22 cellular contexts compared by ENCODE assay signal in genomic region chr4:7798215-7798995, GRCh38.
DNase-seq lines count a peak whose midpoint lies in the region; ATAC-seq, FAIRE-seq and TF ChIP-seq lines count a peak whose summit lies in the region.
"Had no signal": no experiment of that assay in that cellular context is flagged by ENCODE, and none has a peak within 500 bp of the region (broad histone marks: within the 10 kb centered on the region; RNA-seq: fewer than 3 reads in every experiment).

No MANE protein-coding gene starts in this region.

- peaks cover 38% of the 10 kb centered on the region for H3K36me3 Mint-ChIP-seq in activated CD4-positive, alpha-beta T cell treated with anti-CD3 and anti-CD28 coated beads for 36 hours (ENCODE audit: low read depth)
- H3K36me3 Mint-ChIP-seq: activated CD8-positive, alpha-beta memory T cell treated with anti-CD3 and anti-CD28 coated beads, Interleukin-2, amount 10 ng/mL, durations not matched to agents 7 days and 5 days had no signal

- H3K4me3 Mint-ChIP-seq in activated CD4-positive, alpha-beta T cell treated with anti-CD3 and anti-CD28 coated beads for 36 hours, result no peak overlapping the region
- H3K4me3 Mint-ChIP-seq: activated CD8-positive, alpha-beta memory T cell treated with anti-CD3 and anti-CD28 coated beads, Interleukin-2, amount 10 ng/mL, durations not matched to agents 7 days and 5 days; GM23338; nephron; T-helper 17 cell had no signal

- CTCF ChIA-PET in activated CD4-positive, alpha-beta T cell treated with anti-CD3 and anti-CD28 coated beads for 36 hours (lab: Charles Lee), result interaction anchor here (0.9 to 1.2 kb wide), 3 partner anchors 14 to 110 kb away, joined by 3 to 5 read pairs (median 4); no protein-coding TSS in a partner anchor
- CTCF ChIA-PET in PC-3 (lab: Charles Lee), result no interaction called here
- CTCF ChIA-PET in endothelial cell of umbilical vein (lab: Charles Lee), result interaction anchor here (1.0 to 1.2 kb wide), 5 partner anchors 12 to 37 kb away, joined by 3 to 5 read pairs (median 3); no protein-coding TSS in a partner anchor

- no peak overlapping the region for H3K27ac ChIP-seq in PC-3 (ENCODE audit: low read length)
- no peak overlapping the region for H3K27ac ChIP-seq in endothelial cell of umbilical vein (ENCODE audit: insufficient read depth, low read depth, low read length)

- TF ChIP-seq POLR2A in endothelial cell of umbilical vein (IDR thresholded peaks at IDR 0.05; ENCODE audit: low read depth, low read length), result no peak

- no peak overlapping the region for H2AFZ ChIP-seq in PC-3 (ENCODE audit: low read length)
- no peak overlapping the region for H2AFZ ChIP-seq in endothelial cell of umbilical vein (ENCODE audit: low read depth, low read length)
- H2AFZ ChIP-seq: GM23338 had no signal

- TF ChIP-seq CTCF in PC-3 (conservative IDR thresholded peaks at IDR 0.05; ENCODE audit: low read depth, low read length) (no peak), endothelial cell of umbilical vein (IDR thresholded peaks at IDR 0.05; ENCODE audit: extremely low read depth in 1 of 2, insufficient read depth in 1 of 2, low read depth in 1 of 2, low read length in 2 of 2) (no peak)

- peaks cover 48% of the 10 kb centered on the region for H3K36me3 ChIP-seq in PC-3 (ENCODE audit: low read depth, low read length)
- H3K36me3 ChIP-seq in endothelial cell of umbilical vein (ENCODE audit: control insufficient read depth in 2 of 2, extremely low read depth in 1 of 2, insufficient read depth in 2 of 2, low read length in 2 of 2), result peaks cover 38% of the 10 kb centered on the region in 2 experiments

- H3K27ac Mint-ChIP-seq in activated CD4-positive, alpha-beta T cell treated with anti-CD3 and anti-CD28 coated beads for 36 hours, result no peak overlapping the region
- H3K27ac Mint-ChIP-seq: activated CD8-positive, alpha-beta memory T cell treated with anti-CD3 and anti-CD28 coated beads, Interleukin-2, amount 10 ng/mL, durations not matched to agents 7 days and 5 days; GM23338; nephron; progenitor cell of endocrine pancreas; T-helper 17 cell had no signal

- no peak overlapping the region for H3K4me3 ChIP-seq in PC-3 (ENCODE audit: low read length)
- H3K4me3 ChIP-seq in endothelial cell of umbilical vein (replicated peaks in 1 of 3; ENCODE audit: insufficient read depth in 1 of 3, low read depth in 1 of 3, low read length in 3 of 3), result no peak overlapping the region
- H3K4me3 ChIP-seq: GM23338, tibial nerve had no signal

- H3K4me1 Mint-ChIP-seq in activated CD4-positive, alpha-beta T cell treated with anti-CD3 and anti-CD28 coated beads for 36 hours, result peaks cover 11% of the 10 kb centered on the region

- dilution Hi-C loops in endothelial cell of umbilical vein (cut with MboI; ENCODE audit: extremely low pct_ligation_motif_present, low sequenced_read_pairs), result no loop called here

- no peaks in the 10 kb centered on the region for H3K9me1 ChIP-seq in endothelial cell of umbilical vein (replicated peaks; ENCODE audit: control insufficient read depth, extremely low read depth, insufficient read depth, low read length)

- no peaks in the 10 kb centered on the region for H3K9me3 Mint-ChIP-seq in activated CD4-positive, alpha-beta T cell treated with anti-CD3 and anti-CD28 coated beads for 36 hours (ENCODE audit: low read depth)
- H3K9me3 Mint-ChIP-seq: nephron had no signal

- no peak overlapping the region for H3K9ac ChIP-seq in PC-3 (ENCODE audit: low read length)
- no peak overlapping the region for H3K9ac ChIP-seq in endothelial cell of umbilical vein (replicated peaks; ENCODE audit: extremely low read depth, insufficient read depth, low read length)

- H3F3A ChIP-seq in PC-3 (ENCODE audit: low read length, unreplicated experiment), result no peaks in the 10 kb centered on the region

- intact Hi-C loops in activated CD4-positive, alpha-beta T cell treated with anti-CD3 and anti-CD28 coated beads for 36 hours (cut with DNase I, micrococcal nuclease), result no loop called here
- intact Hi-C loops in PC-3 (cut with micrococcal nuclease) (no loop called here), endothelial cell of umbilical vein (cut with micrococcal nuclease) (no loop called here), sciatic nerve (cut with DNase I) (no loop called here)

- no peak for ATAC-seq in activated CD4-positive, alpha-beta T cell treated with anti-CD3 and anti-CD28 coated beads for 36 hours
- ATAC-seq in PC-3 (no peak), sciatic nerve (peak; percentile 54), GM18909 (IDR thresholded peaks at IDR 0.05; ENCODE audit: poor library complexity, unreplicated experiment) (no peak)
- ATAC-seq: activated CD8-positive, alpha-beta memory T cell treated with anti-CD3 and anti-CD28 coated beads, Interleukin-2, amount 10 ng/mL, durations not matched to agents 7 days and 5 days; GM23338; T-helper 17 cell had no signal

- no peak for FAIRE-seq in endothelial cell of umbilical vein (lab: Jason Lieb, UNC)

- no peaks in the 10 kb centered on the region for H3K9me2 ChIP-seq in PC-3 (replicated peaks; ENCODE audit: low read length)

- H3K4me2 ChIP-seq in PC-3 (ENCODE audit: low read length) (no peak overlapping the region), endothelial cell of umbilical vein (ENCODE audit: insufficient read depth, low read length) (no peak overlapping the region)
- H3K4me2 ChIP-seq: GM23338 had no signal

- BruUV-seq in PC-3 (replicated peaks; lab: Mats Ljungman, UMichigan), result no TSS peak
- BruUV-seq in endothelial cell of umbilical vein (replicated peaks; lab: Mats Ljungman, UMichigan), result no TSS peak

- POLR2A ChIA-PET in activated CD4-positive, alpha-beta T cell treated with anti-CD3 and anti-CD28 coated beads for 36 hours (lab: Charles Lee), result no interaction called here
- POLR2A ChIA-PET in PC-3 (lab: Charles Lee; ENCODE audit: unreplicated experiment), result no interaction called here
- POLR2A ChIA-PET in endothelial cell of umbilical vein (lab: Charles Lee), result no interaction called here

- no peaks in the 10 kb centered on the region for H3K9me3 ChIP-seq in PC-3 (ENCODE audit: low read length)
- no peaks in the 10 kb centered on the region for H3K9me3 ChIP-seq in endothelial cell of umbilical vein (replicated peaks; ENCODE audit: control insufficient read depth, insufficient read depth, low read length)
- H3K9me3 ChIP-seq: tibial nerve had no signal

- H3K27me3 ChIP-seq in PC-3 (ENCODE audit: low read length) (no peaks in the 10 kb centered on the region), endothelial cell of umbilical vein (ENCODE audit: control insufficient read depth in 2 of 2, insufficient read depth in 2 of 2, low read length in 2 of 2) (no peaks in the 10 kb centered on the region)
- H3K27me3 ChIP-seq: tibial nerve had no signal

- H3K27me3 Mint-ChIP-seq in activated CD4-positive, alpha-beta T cell treated with anti-CD3 and anti-CD28 coated beads for 36 hours, result no peaks in the 10 kb centered on the region
- H3K27me3 Mint-ChIP-seq: activated CD8-positive, alpha-beta memory T cell treated with anti-CD3 and anti-CD28 coated beads, Interleukin-2, amount 10 ng/mL, durations not matched to agents 7 days and 5 days; progenitor cell of endocrine pancreas; T-helper 17 cell had no signal

- DNase-seq in activated CD4-positive, alpha-beta T cell treated with anti-CD3 and anti-CD28 coated beads for 36 hours, result peak; percentile 18
- DNase-seq in activated CD4-positive, alpha-beta T cell treated with anti-CD3 and anti-CD28 coated beads, Interleukin-2, amount 50 U/mL, for 1 hour, result no peak
- DNase-seq in PC-3, result peak; percentile 4
- DNase-seq in endothelial cell of umbilical vein (ENCODE audit: low read depth, low spot score), result peak; percentile 23
- no peak for DNase-seq in sciatic nerve (ENCODE audit: low spot score)
- DNase-seq in SIG-M5 (lab: John Stamatoyannopoulos, UW), result no peak
- DNase-seq in stimulated activated naive CD4-positive, alpha-beta T cell (lab: John Stamatoyannopoulos, UW), result no peak
- DNase-seq: 8988T; activated CD8-positive, alpha-beta memory T cell treated with anti-CD3 and anti-CD28 coated beads, Interleukin-2, amount 10 ng/mL, durations not matched to agents 7 days and 5 days; activated effector memory CD4-positive, alpha-beta T cell treated with anti-CD3 and anti-CD28 coated beads, Interleukin-2, amount 50 U/mL, for 16 hours; C1 segment of cervical spinal cord; central memory CD4-positive, alpha-beta T cell; DMS 273 treated with DMSO at 0.1 percent for 48 hours; effector memory CD4-positive, alpha-beta T cell; NCI-H1930; NCI-H524; T-helper 17 cell had no signal

- H4K20me1 ChIP-seq in PC-3 (ENCODE audit: low read length), result no peaks in the 10 kb centered on the region
- H4K20me1 ChIP-seq in endothelial cell of umbilical vein (replicated peaks; ENCODE audit: control insufficient read depth, extremely low read depth, insufficient read depth, low read length), result no peaks in the 10 kb centered on the region

- H3K4me1 ChIP-seq in PC-3 (ENCODE audit: insufficient read depth, low read length), result no peaks in the 10 kb centered on the region
- H3K4me1 ChIP-seq in endothelial cell of umbilical vein (ENCODE audit: control insufficient read depth, extremely low read depth, insufficient read depth, low read length), result peaks cover 11% of the 10 kb centered on the region

- H3K79me2 ChIP-seq in PC-3 (ENCODE audit: low read length) (no peaks in the 10 kb centered on the region; the same call in 1 of the 2 replicates), endothelial cell of umbilical vein (ENCODE audit: control insufficient read depth, insufficient read depth, low read length) (peaks cover 36% of the 10 kb centered on the region)

TF ChIP-seq in endothelial cell of umbilical vein, 7 proteins besides CTCF, POLR2A, EP300 and RAD21:
- TF ChIP-seq GATA2 (IDR thresholded peaks at IDR 0.05; ENCODE audit: insufficient read depth, insufficient read length, low read depth, low read length), result no peak
- no peak for TF ChIP-seq JUN (IDR thresholded peaks at IDR 0.05; ENCODE audit: borderline replicate concordance, insufficient read depth, insufficient read length, low read depth)
- no peak for TF ChIP-seq FOS (IDR thresholded peaks at IDR 0.05; ENCODE audit: borderline replicate concordance, insufficient read depth, low read length)
- TF ChIP-seq EZH2 (IDR thresholded peaks at IDR 0.05; ENCODE audit: borderline replicate concordance, low read depth, low read length, severe bottlenecking), result no peak
- TF ChIP-seq MAX (IDR thresholded peaks at IDR 0.05; ENCODE audit: insufficient read depth, insufficient read length), result no peak
- no peak for TF ChIP-seq MYC (IDR thresholded peaks at IDR 0.05; ENCODE audit: low read depth, low read length)
- TF ChIP-seq POLR2AphosphoS5 (IDR thresholded peaks at IDR 0.05; ENCODE audit: insufficient read depth, low read depth, low read length), result no peak

Comparison
In these comparisons a context has a peak if more than half of its experiments do, and no peak if none do; other contexts are left out.
1. DNase-seq: peak in activated CD4-positive, alpha-beta T cell treated with anti-CD3 and anti-CD28 coated beads for 36 hours (single experiment), PC-3 (single experiment) and endothelial cell of umbilical vein (single experiment); none in activated CD4-positive, alpha-beta T cell treated with anti-CD3 and anti-CD28 coated beads, Interleukin-2, amount 50 U/mL, for 1 hour (single experiment), sciatic nerve (single experiment), SIG-M5 (single experiment) and stimulated activated naive CD4-positive, alpha-beta T cell (0 of 6).